Comparison of ENCODE assay signal across 9 cellular contexts in the genomic region with DNA sequence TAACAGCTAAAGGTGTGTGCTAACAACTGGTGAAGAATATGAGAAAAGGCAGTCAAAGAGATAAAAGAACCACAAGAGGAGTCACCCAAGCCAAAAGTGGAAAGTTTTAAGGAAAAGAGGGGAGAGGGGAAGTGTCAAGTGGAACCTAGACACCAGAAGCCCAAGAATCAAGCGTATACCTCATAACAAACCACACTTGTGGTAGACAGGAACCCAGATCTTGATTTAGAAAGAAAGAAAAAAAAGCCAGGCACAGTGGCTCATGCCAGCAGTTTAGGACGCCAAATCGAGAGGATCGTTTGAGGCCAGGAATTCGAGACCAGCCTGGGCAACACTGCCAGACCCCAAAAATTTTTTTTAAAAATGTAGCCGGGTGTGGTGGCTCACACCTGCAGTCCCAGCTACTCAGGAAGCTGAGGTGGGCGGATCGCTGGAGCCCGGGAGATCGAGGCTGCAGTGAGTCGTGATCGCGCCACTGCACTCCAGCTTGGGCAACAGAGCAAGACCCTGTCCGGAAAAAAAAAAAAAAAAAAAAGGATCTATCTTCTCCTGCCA. TPM values are rescaled to one million over a fixed set of nuclear protein-coding genes. Genes with fewer than 3 reads are reported as not detected.
DNase-seq lines count a peak whose midpoint lies in the region; ATAC-seq and TF ChIP-seq lines count a peak whose summit lies in the region.
"Had no signal": no experiment of that assay in that cellular context is flagged by ENCODE, and none has a peak within 500 bp of the region (broad histone marks: within the 10 kb centered on the region; RNA-seq: fewer than 3 reads in every experiment).

No MANE protein-coding gene starts in this region.

- peak overlapping the region; percentile 89 for H3K4me3 Mint-ChIP-seq in activated naive CD8-positive, alpha-beta T cell

- POLR2A ChIA-PET in AG04450 (lab: Yijun Ruan, JAX): interaction anchor here (0.6 to 2.0 kb wide), 3 partner anchors 39 to 69 kb away, joined by 3 to 9 read pairs (median 3); a partner anchor contains a TSS
- POLR2A ChIA-PET in HEK293T (lab: Yijun Ruan, JAX): interaction anchor here (0.7 to 2.1 kb wide), 4 partner anchors 13 to 166 kb away, joined by 3 to 11 read pairs (median 4); a partner anchor contains a TSS

- peak overlapping the region; percentile 68 for H3K27ac ChIP-seq in AG04450 (ENCODE audit: low read depth, low read length)
- no peak overlapping the region for H3K27ac ChIP-seq in liver (ENCODE audit: low read depth in 1 of 2, low read length in 2 of 2)
- H3K27ac ChIP-seq in vagina: peak overlapping the region; percentile 79

- H3K4me1 Mint-ChIP-seq in activated naive CD8-positive, alpha-beta T cell (ENCODE audit: low read depth): peaks cover 39% of the 10 kb centered on the region

- intact Hi-C loops in vagina (cut with DNase I): no loop called here

- peak overlapping the region in 1 of 2 donors; percentile 61 for H3K9ac ChIP-seq in liver (ENCODE audit: low read depth in 1 of 2, low read length in 2 of 2)

- no peak for TF ChIP-seq CTCF in AG04450 (IDR thresholded peaks at IDR 0.05; ENCODE audit: low read depth, low read length)
- no peak for TF ChIP-seq CTCF in liver (IDR thresholded peaks at IDR 0.05; ENCODE audit: low read depth, low read length, missing input control)
- no peak for TF ChIP-seq CTCF in vagina (IDR thresholded peaks at IDR 0.05)

- TF ChIP-seq POLR2A in vagina (IDR thresholded peaks at IDR 0.05): no peak

- H3K36me3 ChIP-seq in liver (ENCODE audit: control insufficient read depth in 4 of 4, insufficient read depth in 3 of 4, low read depth in 1 of 4, low read length in 3 of 4) (peaks cover 0 to 5% (median 3%) of the 10 kb centered on the region in 4 donors), vagina (peaks cover 0 to 3% of the 10 kb centered on the region in 2 donors)

- H3K4me1 ChIP-seq in liver (ENCODE audit: control insufficient read depth in 4 of 4, insufficient read depth in 4 of 4, low read length in 3 of 4) (peaks cover 3 to 27% (median 18%) of the 10 kb centered on the region in 4 donors), vagina (peaks cover 23% of the 10 kb centered on the region)

- peak; percentile 4 for ATAC-seq in HG02642 (IDR thresholded peaks at IDR 0.05; ENCODE audit: poor library complexity, unreplicated experiment)
- no peak for ATAC-seq in HG02623 (IDR thresholded peaks at IDR 0.05; ENCODE audit: unreplicated experiment)

- TF ChIP-seq RAD21 in liver (IDR thresholded peaks at IDR 0.05): no peak

- DNase-seq in AG04450 (ENCODE audit: low read depth, low spot score) (no peak), vagina (ENCODE audit: extremely low spot score in 2 of 2) (no peak), NCI-H774 (lab: John Stamatoyannopoulos, UW) (no peak), HEK293T (ENCODE audit: extremely low spot score) (no peak)

- H3K4me3 ChIP-seq in AG04450 (ENCODE audit: low read depth, low read length) (peak overlapping the region; percentile 99), liver (ENCODE audit: low read depth in 1 of 3, low read length in 3 of 3) (peak overlapping the region; percentile 66 to 94 (median 87)), vagina (peak overlapping the region; percentile 94 to 97)

- peaks cover 6% of the 10 kb centered on the region for H3K36me3 Mint-ChIP-seq in activated naive CD8-positive, alpha-beta T cell

- 17% methylated on average over 14 of the region's 14 CpGs for WGBS in liver

- peak overlapping the region; percentile 95 for H3K27ac Mint-ChIP-seq in activated naive CD8-positive, alpha-beta T cell

- H3K27me3 ChIP-seq in AG04450 (ENCODE audit: control insufficient read depth, insufficient read depth, low read length) (no peaks in the 10 kb centered on the region), liver (ENCODE audit: control insufficient read depth in 4 of 4, insufficient read depth in 4 of 4, low read length in 3 of 4) (no peaks in the 10 kb centered on the region), vagina (no peaks in the 10 kb centered on the region)

- H3K9me3 ChIP-seq in AG04450 (ENCODE audit: control insufficient read depth, insufficient read depth, low read length) (no peaks in the 10 kb centered on the region), liver (ENCODE audit: control insufficient read depth in 4 of 4, low read length in 3 of 4) (no peaks in the 10 kb centered on the region), vagina (no peaks in the 10 kb centered on the region)

- H3K27me3 Mint-ChIP-seq in activated naive CD8-positive, alpha-beta T cell: no peaks in the 10 kb centered on the region

- H3K9me3 Mint-ChIP-seq in activated naive CD8-positive, alpha-beta T cell (ENCODE audit: low read depth): no peaks in the 10 kb centered on the region

- CTCF ChIA-PET in AG04450 (lab: Charles Lee) (interaction anchor here (0.8 kb wide), 1 partner anchor 124 kb away, joined by 4 read pairs; no protein-coding TSS in a partner anchor), HEK293T (lab: Yijun Ruan, JAX) (no interaction called here)

TF ChIP-seq in liver, 16 proteins besides CTCF, POLR2A, EP300 and RAD21:
- TF ChIP-seq HNF4A (conservative IDR thresholded peaks at IDR 0.05) (no peak), RXRA (IDR thresholded peaks at IDR 0.05) (no peak), NR2F2 (IDR thresholded peaks at IDR 0.05) (no peak), EGR1 (IDR thresholded peaks at IDR 0.05; ENCODE audit: low read depth in 2 of 2) (no peak), FOXA2 (IDR thresholded peaks at IDR 0.05) (no peak)
- TF ChIP-seq, protein P1, sequence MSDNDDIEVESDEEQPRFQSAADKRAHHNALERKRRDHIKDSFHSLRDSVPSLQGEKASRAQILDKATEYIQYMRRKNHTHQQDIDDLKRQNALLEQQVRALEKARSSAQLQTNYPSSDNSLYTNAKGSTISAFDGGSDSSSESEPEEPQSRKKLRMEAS (IDR thresholded peaks at IDR 0.05): no peak
TF ChIP-seq in liver: peak in this region for 0.

TF ChIP-seq in HEK293T, 16 proteins besides CTCF, POLR2A, EP300 and RAD21:
- TF ChIP-seq SP1 (IDR thresholded peaks at IDR 0.05): no peak
- no peak for TF ChIP-seq ZNF384 (IDR thresholded peaks at IDR 0.05)
- TF ChIP-seq TARDBP (IDR thresholded peaks at IDR 0.05): no peak
- no peak for TF ChIP-seq CTBP1 (IDR thresholded peaks at IDR 0.05; ENCODE audit: borderline replicate concordance)
- TF ChIP-seq FOXA1 (IDR thresholded peaks at IDR 0.05): no peak
- no peak for TF ChIP-seq ELF4 (IDR thresholded peaks at IDR 0.05)
- no peak for TF ChIP-seq HDGF (IDR thresholded peaks at IDR 0.05; ENCODE audit: borderline replicate concordance)
- no peak for TF ChIP-seq FOXM1 (IDR thresholded peaks at IDR 0.05; ENCODE audit: borderline replicate concordance)
- TF ChIP-seq BHLHE40 (IDR thresholded peaks at IDR 0.05; ENCODE audit: borderline replicate concordance): no peak
- TF ChIP-seq, protein P2, sequence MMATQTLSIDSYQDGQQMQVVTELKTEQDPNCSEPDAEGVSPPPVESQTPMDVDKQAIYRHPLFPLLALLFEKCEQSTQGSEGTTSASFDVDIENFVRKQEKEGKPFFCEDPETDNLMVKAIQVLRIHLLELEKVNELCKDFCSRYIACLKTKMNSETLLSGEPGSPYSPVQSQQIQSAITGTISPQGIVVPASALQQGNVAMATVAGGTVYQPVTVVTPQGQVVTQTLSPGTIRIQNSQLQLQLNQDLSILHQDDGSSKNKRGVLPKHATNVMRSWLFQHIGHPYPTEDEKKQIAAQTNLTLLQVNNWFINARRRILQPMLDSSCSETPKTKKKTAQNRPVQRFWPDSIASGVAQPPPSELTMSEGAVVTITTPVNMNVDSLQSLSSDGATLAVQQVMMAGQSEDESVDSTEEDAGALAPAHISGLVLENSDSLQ (IDR thresholded peaks at IDR 0.05): no peak
- no peak for TF ChIP-seq L3MBTL2 (conservative IDR thresholded peaks at IDR 0.05)
- TF ChIP-seq ARNT (IDR thresholded peaks at IDR 0.05): no peak
- no peak for TF ChIP-seq NFRKB (IDR thresholded peaks at IDR 0.05)
- TF ChIP-seq LEF1 (IDR thresholded peaks at IDR 0.05; ENCODE audit: borderline replicate concordance): no peak
- no peak for TF ChIP-seq FOXK2 (IDR thresholded peaks at IDR 0.05)

RNA-seq across cellular contexts. Expression of a gene that starts 0.9 kb away (rescaled TPM):
- polyA plus RNA-seq in AG04450 (2011; rRNA removed): 24.1 and 28.8 TPM in 2 replicates
- polyA minus RNA-seq in AG04450 (2011; rRNA and poly(A)+ RNA removed): 7.9 and 11.2 TPM in 2 replicates
- 10 to 100 TPM in 1 of 2 donors, 1 to 10 TPM in 1; 7.3 to 17.5 TPM for total RNA-seq in liver
- 10 to 100 TPM in 1 of 2 donors, 1 to 10 TPM in 1; 9.9 to 12.5 TPM for polyA plus RNA-seq in liver
- 18.4 TPM for total RNA-seq in vagina

RNA-seq across cellular contexts. Expression of a gene that starts 38.2 kb away (rescaled TPM):
- polyA plus RNA-seq in AG04450 (2011; rRNA removed) (193 and 271 TPM in 2 replicates), liver (100 to 1,000 TPM in 1 of 2 donors, 10 to 100 TPM in 1; 82.3 to 112 TPM)
- polyA minus RNA-seq in AG04450 (2011; rRNA and poly(A)+ RNA removed): 90.1 and 114 TPM in 2 replicates
- total RNA-seq in liver (10 to 100 TPM; 90.6 to 91.5 TPM), vagina (143 TPM)

RNA-seq across cellular contexts. Expression of a gene that starts 38.7 kb away (rescaled TPM):
- polyA plus RNA-seq in AG04450 (2011; rRNA removed): 22.7 and 26.3 TPM in 2 replicates
- polyA minus RNA-seq in AG04450 (2011; rRNA and poly(A)+ RNA removed): 31.6 and 33.9 TPM in 2 replicates
- 10 to 100 TPM; 10.1 to 16.4 TPM for total RNA-seq in liver
- polyA plus RNA-seq in liver: 1 to 10 TPM; 5.5 to 7.1 TPM
- total RNA-seq in vagina: 12.8 TPM

RNA-seq across cellular contexts. Expression of a gene that starts 43.6 kb away (rescaled TPM):
- polyA plus RNA-seq in AG04450 (2011; rRNA removed) (not detected in 2 replicates), liver (under 1 TPM in 1 of 2 donors, not detected in 1; 0.15 TPM)
- polyA minus RNA-seq in AG04450 (2011; rRNA and poly(A)+ RNA removed): not detected in 2 replicates
- total RNA-seq in liver (not detected), vagina (not detected)
- total RNA-seq: glomerular endothelial cell had no signal

Comparison
In these comparisons a context has a peak if more than half of its experiments do, and no peak if none do; other contexts are left out.
1. H3K27ac ChIP-seq: peak in AG04450 (single experiment) and vagina (single experiment); none in liver (0 of 2).
2. Peak in every context shown above with its lines, with median percentiles within 50 percentile points of each other: H3K4me3 ChIP-seq.